ENCODE assay signal across 1 cellular context in the genomic region with DNA sequence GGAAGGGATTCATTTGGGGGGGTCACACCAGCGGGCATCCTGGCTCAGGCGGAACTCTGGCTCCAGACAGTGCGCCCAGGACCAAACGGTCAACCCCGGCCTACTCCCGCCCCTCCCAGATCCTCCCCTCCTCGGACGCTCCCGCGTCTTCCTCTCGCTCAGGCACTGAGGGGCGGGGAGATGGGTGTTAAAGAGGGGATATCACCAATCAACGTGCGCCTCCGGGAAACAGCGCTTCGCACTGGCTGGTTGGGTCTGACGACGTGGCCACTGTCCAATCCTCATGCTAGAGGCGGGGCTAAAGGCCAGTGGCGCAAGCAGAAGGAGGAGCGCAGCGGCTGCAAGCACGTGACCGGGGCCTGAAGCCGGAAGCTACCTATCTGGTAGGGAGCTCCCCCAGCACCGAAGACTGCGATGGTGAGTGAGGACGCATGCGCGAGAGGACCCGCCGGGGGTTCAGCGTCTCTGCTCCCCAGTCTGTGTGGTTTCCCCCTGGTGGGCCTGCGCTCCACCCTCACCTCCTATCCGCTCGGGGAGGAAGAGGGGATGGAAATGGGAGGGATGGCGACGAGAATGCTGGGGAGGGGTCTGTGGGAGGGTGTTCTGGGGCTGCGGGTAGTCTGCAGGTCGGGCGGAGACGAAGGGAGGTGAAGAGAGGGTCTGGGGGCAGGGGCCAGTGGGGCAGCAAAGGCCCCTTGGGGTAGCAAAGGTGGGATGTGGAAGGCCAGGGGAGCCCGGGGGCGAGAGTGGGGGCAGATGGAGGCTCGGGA.
A peak's percentile ranks its signal among the peaks of the same experiment; 100 is the strongest.
TF ChIP-seq lines count a peak whose summit lies in the region.

A gene (plus strand): TSS at position 360 of the 770 bp plus-strand sequence. CDS start 55 bp downstream, at position 415.

TF ChIP-seq in HepG2, 621 proteins besides CTCF, POLR2A, EP300 and RAD21 (continued from another document and continues in another):
- TF ChIP-seq, protein P1, sequence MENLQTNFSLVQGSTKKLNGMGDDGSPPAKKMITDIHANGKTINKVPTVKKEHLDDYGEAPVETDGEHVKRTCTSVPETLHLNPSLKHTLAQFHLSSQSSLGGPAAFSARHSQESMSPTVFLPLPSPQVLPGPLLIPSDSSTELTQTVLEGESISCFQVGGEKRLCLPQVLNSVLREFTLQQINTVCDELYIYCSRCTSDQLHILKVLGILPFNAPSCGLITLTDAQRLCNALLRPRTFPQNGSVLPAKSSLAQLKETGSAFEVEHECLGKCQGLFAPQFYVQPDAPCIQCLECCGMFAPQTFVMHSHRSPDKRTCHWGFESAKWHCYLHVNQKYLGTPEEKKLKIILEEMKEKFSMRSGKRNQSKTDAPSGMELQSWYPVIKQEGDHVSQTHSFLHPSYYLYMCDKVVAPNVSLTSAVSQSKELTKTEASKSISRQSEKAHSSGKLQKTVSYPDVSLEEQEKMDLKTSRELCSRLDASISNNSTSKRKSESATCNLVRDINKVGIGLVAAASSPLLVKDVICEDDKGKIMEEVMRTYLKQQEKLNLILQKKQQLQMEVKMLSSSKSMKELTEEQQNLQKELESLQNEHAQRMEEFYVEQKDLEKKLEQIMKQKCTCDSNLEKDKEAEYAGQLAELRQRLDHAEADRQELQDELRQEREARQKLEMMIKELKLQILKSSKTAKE (CRISPR knock-in tag; IDR thresholded peaks at IDR 0.05; ENCODE audit: borderline replicate concordance): no peak
- TF ChIP-seq DNMT1 (CRISPR knock-in tag; IDR thresholded peaks at IDR 0.05) (no peak), MEIS2 (CRISPR knock-in tag; IDR thresholded peaks at IDR 0.05) (0 out of 2 replicates have a peak, but pooled peaks have one; percentile 44), ELF4 (CRISPR knock-in tag; IDR thresholded peaks at IDR 0.05; ENCODE audit: borderline replicate concordance) (peak; percentile 82; the same call in 1 of the 2 replicates), ZNF773 (CRISPR knock-in tag; IDR thresholded peaks at IDR 0.05; ENCODE audit: borderline replicate concordance) (no peak), PCBP2 (optimal IDR thresholded peaks at IDR 0.05; ENCODE audit: low read depth, low read length, poor library complexity, severe bottlenecking) (no peak), RXRB (CRISPR knock-in tag; IDR thresholded peaks at IDR 0.05; ENCODE audit: borderline replicate concordance) (peak; percentile 53; the same call in 1 of the 2 replicates), NFKBIZ (CRISPR knock-in tag; IDR thresholded peaks at IDR 0.05) (peak; percentile 63; the same call in 1 of the 2 replicates), ZNF780A (CRISPR knock-in tag; IDR thresholded peaks at IDR 0.05) (no peak), ZMAT3 (CRISPR knock-in tag; conservative IDR thresholded peaks at IDR 0.05) (0 out of 2 replicates have a peak, but pooled peaks have one; percentile 67), DMAP1 (CRISPR knock-in tag; IDR thresholded peaks at IDR 0.05) (peak; percentile 71), ZNF501 (CRISPR knock-in tag; IDR thresholded peaks at IDR 0.05) (peak; percentile 63), JUNB (CRISPR knock-in tag; IDR thresholded peaks at IDR 0.05; ENCODE audit: borderline replicate concordance) (no peak), CBX5 (CRISPR knock-in tag; IDR thresholded peaks at IDR 0.05; ENCODE audit: borderline replicate concordance) (peak; percentile 36; the same call in 1 of the 2 replicates), ZNF781 (CRISPR knock-in tag; IDR thresholded peaks at IDR 0.05; ENCODE audit: borderline replicate concordance, not compliant biosample characterization) (no peak), SIX4 (CRISPR knock-in tag; IDR thresholded peaks at IDR 0.05) (0 out of 2 replicates have a peak, but pooled peaks have one; percentile 19), ZNF180 (CRISPR knock-in tag; IDR thresholded peaks at IDR 0.05; ENCODE audit: borderline replicate concordance, low read depth) (no peak), FOXK1 (CRISPR knock-in tag; IDR thresholded peaks at IDR 0.05; ENCODE audit: borderline replicate concordance, low read depth) (no peak; the same call in 1 of the 2 replicates), KLF16 (CRISPR knock-in tag; IDR thresholded peaks at IDR 0.05) (peak in 1 of 2 experiments; percentile 51; a peak in 1 of 4 replicates), HNRNPK (IDR thresholded peaks at IDR 0.05; ENCODE audit: low read depth, low read length, poor library complexity, severe bottlenecking) (peak; percentile 11), ZNF430 (CRISPR knock-in tag; IDR thresholded peaks at IDR 0.05) (peak; percentile 74; the same call in 1 of the 2 replicates), ZNF782 (CRISPR knock-in tag; IDR thresholded peaks at IDR 0.05; ENCODE audit: borderline replicate concordance) (0 out of 2 replicates have a peak, but pooled peaks have one; percentile 2), ZNF124 (CRISPR knock-in tag; IDR thresholded peaks at IDR 0.05) (peak; percentile 33; the same call in 1 of the 2 replicates), CEBPB (IDR thresholded peaks at IDR 0.05; ENCODE audit: borderline replicate concordance, low read depth, low read length) (peak; percentile 86), ZNF264 (CRISPR knock-in tag; IDR thresholded peaks at IDR 0.05) (0 out of 2 replicates have a peak, but pooled peaks have one; percentile 31), DPF2 (CRISPR knock-in tag; IDR thresholded peaks at IDR 0.05; ENCODE audit: borderline replicate concordance, low read depth) (peak; percentile 13; the same call in 1 of the 2 replicates), ZNF749 (CRISPR knock-in tag; IDR thresholded peaks at IDR 0.05; ENCODE audit: borderline replicate concordance) (no peak), ZNF138 (CRISPR knock-in tag; IDR thresholded peaks at IDR 0.05; ENCODE audit: low read depth) (0 out of 2 replicates have a peak, but pooled peaks have one; percentile 21), SMAD3 (CRISPR knock-in tag; IDR thresholded peaks at IDR 0.05) (peak; percentile 50; the same call in 1 of the 2 replicates), ZMYM2 (CRISPR knock-in tag; IDR thresholded peaks at IDR 0.05) (peak; percentile 79; the same call in 1 of the 2 replicates), ZNF879 (CRISPR knock-in tag; IDR thresholded peaks at IDR 0.05) (no peak), MIER2 (CRISPR knock-in tag; IDR thresholded peaks at IDR 0.05) (peak; percentile 40; the same call in 1 of the 2 replicates), MIXL1 (CRISPR knock-in tag; IDR thresholded peaks at IDR 0.05) (peak; percentile 42; the same call in 1 of the 2 replicates), KDM1A (CRISPR knock-in tag; IDR thresholded peaks at IDR 0.05) (no peak), EZH2 (conservative IDR thresholded peaks at IDR 0.05; ENCODE audit: low read depth, low read length) (no peak), ZNF891 (CRISPR knock-in tag; IDR thresholded peaks at IDR 0.05) (no peak)
- TF ChIP-seq, protein P2, sequence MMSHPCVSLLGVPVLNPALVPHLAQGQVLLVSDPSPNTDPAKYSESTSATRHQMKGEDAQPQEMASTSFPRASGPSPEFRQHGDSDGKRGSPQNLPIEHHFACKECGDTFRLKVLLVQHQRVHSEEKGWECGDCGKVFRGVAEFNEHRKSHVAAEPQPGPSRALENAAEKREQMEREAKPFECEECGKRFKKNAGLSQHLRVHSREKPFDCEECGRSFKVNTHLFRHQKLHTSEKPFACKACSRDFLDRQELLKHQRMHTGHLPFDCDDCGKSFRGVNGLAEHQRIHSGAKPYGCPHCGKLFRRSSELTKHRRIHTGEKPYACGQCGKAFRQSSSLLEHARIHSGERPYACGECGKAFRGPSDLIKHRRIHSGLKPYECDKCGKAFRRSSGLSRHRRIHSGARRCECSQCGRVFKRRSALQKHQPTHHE (CRISPR knock-in tag; IDR thresholded peaks at IDR 0.05; ENCODE audit: borderline replicate concordance): 0 out of 2 replicates have a peak, but pooled peaks have one; percentile 78
- TF ChIP-seq, protein P3, sequence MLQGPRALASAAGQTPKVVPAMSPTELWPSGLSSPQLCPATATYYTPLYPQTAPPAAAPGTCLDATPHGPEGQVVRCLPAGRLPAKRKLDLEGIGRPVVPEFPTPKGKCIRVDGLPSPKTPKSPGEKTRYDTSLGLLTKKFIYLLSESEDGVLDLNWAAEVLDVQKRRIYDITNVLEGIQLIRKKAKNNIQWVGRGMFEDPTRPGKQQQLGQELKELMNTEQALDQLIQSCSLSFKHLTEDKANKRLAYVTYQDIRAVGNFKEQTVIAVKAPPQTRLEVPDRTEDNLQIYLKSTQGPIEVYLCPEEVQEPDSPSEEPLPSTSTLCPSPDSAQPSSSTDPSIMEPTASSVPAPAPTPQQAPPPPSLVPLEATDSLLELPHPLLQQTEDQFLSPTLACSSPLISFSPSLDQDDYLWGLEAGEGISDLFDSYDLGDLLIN (CRISPR knock-in tag; IDR thresholded peaks at IDR 0.05; ENCODE audit: borderline replicate concordance): no peak
- TF ChIP-seq, protein P4, sequence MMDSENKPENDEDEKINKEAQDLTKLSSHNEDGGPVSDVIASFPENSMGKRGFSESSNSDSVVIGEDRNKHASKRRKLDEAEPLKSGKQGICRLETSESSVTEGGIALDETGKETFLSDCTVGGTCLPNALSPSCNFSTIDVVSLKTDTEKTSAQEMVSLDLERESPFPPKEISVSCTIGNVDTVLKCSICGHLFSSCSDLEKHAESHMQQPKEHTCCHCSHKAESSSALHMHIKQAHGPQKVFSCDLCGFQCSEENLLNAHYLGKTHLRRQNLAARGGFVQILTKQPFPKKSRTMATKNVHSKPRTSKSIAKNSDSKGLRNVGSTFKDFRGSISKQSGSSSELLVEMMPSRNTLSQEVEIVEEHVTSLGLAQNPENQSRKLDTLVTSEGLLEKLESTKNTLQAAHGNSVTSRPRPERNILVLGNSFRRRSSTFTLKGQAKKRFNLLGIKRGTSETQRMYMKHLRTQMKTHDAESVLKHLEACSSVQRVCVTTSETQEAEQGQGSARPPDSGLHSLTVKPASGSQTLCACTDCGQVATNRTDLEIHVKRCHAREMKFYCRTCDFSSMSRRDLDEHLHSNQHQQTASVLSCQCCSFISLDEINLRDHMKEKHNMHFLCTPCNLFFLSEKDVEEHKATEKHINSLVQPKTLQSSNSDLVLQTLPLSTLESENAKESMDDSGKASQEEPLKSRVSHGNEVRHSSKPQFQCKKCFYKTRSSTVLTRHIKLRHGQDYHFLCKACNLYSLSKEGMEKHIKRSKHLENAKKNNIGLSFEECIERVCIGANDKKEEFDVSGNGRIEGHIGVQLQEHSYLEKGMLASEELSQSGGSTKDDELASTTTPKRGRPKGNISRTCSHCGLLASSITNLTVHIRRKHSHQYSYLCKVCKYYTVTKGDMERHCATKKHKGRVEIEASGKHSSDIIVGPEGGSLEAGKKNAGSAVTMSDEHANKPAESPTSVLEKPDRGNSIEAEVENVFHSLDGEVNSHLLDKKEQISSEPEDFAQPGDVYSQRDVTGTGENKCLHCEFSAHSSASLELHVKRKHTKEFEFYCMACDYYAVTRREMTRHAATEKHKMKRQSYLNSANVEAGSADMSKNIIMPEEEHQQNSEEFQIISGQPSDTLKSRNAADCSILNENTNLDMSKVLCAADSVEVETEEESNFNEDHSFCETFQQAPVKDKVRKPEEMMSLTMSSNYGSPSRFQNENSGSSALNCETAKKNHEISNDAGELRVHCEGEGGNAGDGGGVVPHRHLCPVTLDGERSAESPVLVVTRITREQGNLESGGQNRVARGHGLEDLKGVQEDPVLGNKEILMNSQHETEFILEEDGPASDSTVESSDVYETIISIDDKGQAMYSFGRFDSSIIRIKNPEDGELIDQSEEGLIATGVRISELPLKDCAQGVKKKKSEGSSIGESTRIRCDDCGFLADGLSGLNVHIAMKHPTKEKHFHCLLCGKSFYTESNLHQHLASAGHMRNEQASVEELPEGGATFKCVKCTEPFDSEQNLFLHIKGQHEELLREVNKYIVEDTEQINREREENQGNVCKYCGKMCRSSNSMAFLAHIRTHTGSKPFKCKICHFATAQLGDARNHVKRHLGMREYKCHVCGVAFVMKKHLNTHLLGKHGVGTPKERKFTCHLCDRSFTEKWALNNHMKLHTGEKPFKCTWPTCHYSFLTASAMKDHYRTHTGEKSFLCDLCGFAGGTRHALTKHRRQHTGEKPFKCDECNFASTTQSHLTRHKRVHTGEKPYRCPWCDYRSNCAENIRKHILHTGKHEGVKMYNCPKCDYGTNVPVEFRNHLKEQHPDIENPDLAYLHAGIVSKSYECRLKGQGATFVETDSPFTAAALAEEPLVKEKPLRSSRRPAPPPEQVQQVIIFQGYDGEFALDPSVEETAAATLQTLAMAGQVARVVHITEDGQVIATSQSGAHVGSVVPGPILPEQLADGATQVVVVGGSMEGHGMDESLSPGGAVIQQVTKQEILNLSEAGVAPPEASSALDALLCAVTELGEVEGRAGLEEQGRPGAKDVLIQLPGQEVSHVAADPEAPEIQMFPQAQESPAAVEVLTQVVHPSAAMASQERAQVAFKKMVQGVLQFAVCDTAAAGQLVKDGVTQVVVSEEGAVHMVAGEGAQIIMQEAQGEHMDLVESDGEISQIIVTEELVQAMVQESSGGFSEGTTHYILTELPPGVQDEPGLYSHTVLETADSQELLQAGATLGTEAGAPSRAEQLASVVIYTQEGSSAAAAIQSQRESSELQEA (CRISPR knock-in tag; IDR thresholded peaks at IDR 0.05; ENCODE audit: not compliant biosample characterization): peak; percentile 81
- TF ChIP-seq, protein P5, sequence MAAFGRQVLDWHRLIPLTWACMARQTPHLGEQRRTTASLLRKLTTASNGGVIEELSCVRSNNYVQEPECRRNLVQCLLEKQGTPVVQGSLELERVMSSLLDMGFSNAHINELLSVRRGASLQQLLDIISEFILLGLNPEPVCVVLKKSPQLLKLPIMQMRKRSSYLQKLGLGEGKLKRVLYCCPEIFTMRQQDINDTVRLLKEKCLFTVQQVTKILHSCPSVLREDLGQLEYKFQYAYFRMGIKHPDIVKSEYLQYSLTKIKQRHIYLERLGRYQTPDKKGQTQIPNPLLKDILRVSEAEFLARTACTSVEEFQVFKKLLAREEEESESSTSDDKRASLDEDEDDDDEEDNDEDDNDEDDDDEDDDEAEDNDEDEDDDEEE (CRISPR knock-in tag; IDR thresholded peaks at IDR 0.05): no peak
- TF ChIP-seq, protein P6, sequence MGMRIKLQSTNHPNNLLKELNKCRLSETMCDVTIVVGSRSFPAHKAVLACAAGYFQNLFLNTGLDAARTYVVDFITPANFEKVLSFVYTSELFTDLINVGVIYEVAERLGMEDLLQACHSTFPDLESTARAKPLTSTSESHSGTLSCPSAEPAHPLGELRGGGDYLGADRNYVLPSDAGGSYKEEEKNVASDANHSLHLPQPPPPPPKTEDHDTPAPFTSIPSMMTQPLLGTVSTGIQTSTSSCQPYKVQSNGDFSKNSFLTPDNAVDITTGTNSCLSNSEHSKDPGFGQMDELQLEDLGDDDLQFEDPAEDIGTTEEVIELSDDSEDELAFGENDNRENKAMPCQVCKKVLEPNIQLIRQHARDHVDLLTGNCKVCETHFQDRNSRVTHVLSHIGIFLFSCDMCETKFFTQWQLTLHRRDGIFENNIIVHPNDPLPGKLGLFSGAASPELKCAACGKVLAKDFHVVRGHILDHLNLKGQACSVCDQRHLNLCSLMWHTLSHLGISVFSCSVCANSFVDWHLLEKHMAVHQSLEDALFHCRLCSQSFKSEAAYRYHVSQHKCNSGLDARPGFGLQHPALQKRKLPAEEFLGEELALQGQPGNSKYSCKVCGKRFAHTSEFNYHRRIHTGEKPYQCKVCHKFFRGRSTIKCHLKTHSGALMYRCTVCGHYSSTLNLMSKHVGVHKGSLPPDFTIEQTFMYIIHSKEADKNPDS (CRISPR knock-in tag; IDR thresholded peaks at IDR 0.05): no peak
